In the genomic region with DNA sequence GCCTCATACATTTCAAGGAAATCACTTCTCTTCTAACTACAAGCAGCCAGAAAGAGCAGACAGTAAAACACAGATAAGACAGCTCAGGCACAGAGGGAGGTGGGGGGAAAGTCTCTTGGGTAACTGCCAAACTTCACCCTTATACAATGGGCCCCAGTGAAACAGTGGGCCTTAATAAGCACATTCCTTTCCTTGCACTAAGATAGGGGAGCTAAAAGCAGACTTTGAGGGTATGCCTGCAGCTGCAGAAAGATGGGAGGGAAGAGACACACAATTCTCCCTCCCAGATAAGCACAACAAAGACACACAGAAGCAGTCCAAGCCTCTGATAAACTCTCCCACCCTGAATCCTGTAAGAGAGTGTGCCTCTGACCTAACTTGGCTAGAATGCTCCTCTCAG, we compare ENCODE assay signal across 6 cellular contexts. TPM values are rescaled to one million over a fixed set of nuclear protein-coding genes. Genes with fewer than 3 reads are reported as not detected.
"Had no signal": no experiment of that assay in that cellular context is flagged by ENCODE, and none has a peak within 500 bp of the region (broad histone marks: within the 10 kb centered on the region; RNA-seq: fewer than 3 reads in every experiment).

No MANE protein-coding gene starts in this region.

RNA-seq across cellular contexts. Expression of a gene that starts 18.1 kb away (rescaled TPM):
- total RNA-seq: activated CD8-positive, alpha-beta memory T cell treated with anti-CD3 and anti-CD28 coated beads, Interleukin-2, amount 10 ng/mL, durations not matched to agents 7 days and 5 days; ascending aorta; IMR-90; LHCN-M2; M059J; PC-9 had no signal
